35 cellular contexts compared by ENCODE assay signal in the genomic region with DNA sequence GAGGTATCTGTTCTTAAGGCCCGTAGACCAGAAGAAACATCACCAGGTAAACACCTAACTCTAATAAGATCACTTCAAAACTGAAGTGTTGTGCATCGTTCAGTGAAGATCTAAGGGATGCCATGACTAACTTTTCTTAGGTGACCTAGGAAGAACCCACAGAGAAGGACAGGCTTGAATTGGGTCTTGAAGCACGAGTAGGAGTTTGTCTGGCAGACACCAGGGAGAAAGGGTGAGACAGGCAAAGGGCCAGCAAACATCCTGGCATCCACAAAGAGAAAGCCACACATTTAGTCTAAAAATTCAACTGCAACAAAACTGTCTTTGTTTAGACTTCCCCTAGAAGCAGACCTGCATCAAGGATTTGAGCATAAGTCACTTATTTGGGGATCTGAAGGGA.
"Had no signal": no experiment of that assay in that cellular context is flagged by ENCODE, and none has a peak within 500 bp of the region (broad histone marks: within the 10 kb centered on the region; RNA-seq: fewer than 3 reads in every experiment).

No MANE protein-coding gene starts in this region.

- DNase-seq: activated B cell treated with CpG ODN at 0.5 μM for 24 hours; activated CD4-positive, alpha-beta memory T cell treated with anti-CD3 and anti-CD28 coated beads for 36 hours; activated CD4-positive, alpha-beta T cell treated with anti-CD3 and anti-CD28 coated beads for 4 hours; activated CD4-positive, alpha-beta T cell treated with anti-CD3 and anti-CD28 coated beads, Interleukin-2, amount 10 ng/mL, durations not matched to agents 24 days and 14 days; activated CD4-positive, alpha-beta T cell treated with anti-CD3 and anti-CD28 coated beads, Interleukin-2, amount 50 U/mL, for 1 hour; activated CD4-positive, alpha-beta T cell treated with anti-CD3 and anti-CD28 coated beads, Interleukin-2, amount 50 U/mL, for 4 hours; activated CD4-positive, CD25-positive, alpha-beta regulatory T cell treated with anti-CD3 and anti-CD28 coated beads, Interleukin-2, amount 50 U/mL, for 72 hours; activated CD8-positive, alpha-beta memory T cell treated with anti-CD3 and anti-CD28 coated beads for 24 hours; activated CD8-positive, alpha-beta memory T cell treated with anti-CD3 and anti-CD28 coated beads, Interleukin-2, amount 10 ng/mL, durations not matched to agents 7 days and 5 days; activated CD8-positive, alpha-beta memory T cell treated with anti-CD3 and anti-CD28 coated beads, Interleukin-2, amount 50 U/mL, for 48 hours; activated CD8-positive, alpha-beta T cell treated with anti-CD3 and anti-CD28 coated beads, Interleukin-2, amount 10 ng/mL, durations not matched to agents 7 days and 5 days; activated effector memory CD4-positive, alpha-beta T cell treated with anti-CD3 and anti-CD28 coated beads, Interleukin-2, amount 50 U/mL, for 16 hours; activated gamma-delta T cell treated with Interleukin-2 at 50 U/mL for 16 hours; activated naive CD4-positive, alpha-beta T cell; activated naive CD4-positive, alpha-beta T cell treated with anti-CD3 and anti-CD28 coated beads for 36 hours; activated naive CD4-positive, alpha-beta T cell treated with anti-CD3 and anti-CD28 coated beads, Interleukin-2, amount 50 U/mL, for 16 hours; activated naive CD8-positive, alpha-beta T cell treated with anti-CD3 and anti-CD28 coated beads for 36 hours; activated T-cell treated with anti-CD3 and anti-CD28 coated beads, Interleukin-2, amount 50 U/mL, for 24 hours; activated T-cell treated with anti-CD3 and anti-CD28 coated beads, Interleukin-2, amount 50 U/mL, for 48 hours; adrenal gland; amniotic stem cell; aorta; central memory CD4-positive, alpha-beta T cell; T-helper 1 cell; T-helper 2 cell; T-helper 9 cell had no signal

- H3K36me3 Mint-ChIP-seq: activated CD8-positive, alpha-beta memory T cell treated with anti-CD3 and anti-CD28 coated beads, Interleukin-2, amount 10 ng/mL, durations not matched to agents 7 days and 5 days; activated naive CD8-positive, alpha-beta T cell treated with anti-CD3 and anti-CD28 coated beads for 36 hours; brain had no signal

- H3K4me1 Mint-ChIP-seq: activated B cell treated with CpG ODN at 0.5 μM for 24 hours; activated CD4-positive, alpha-beta T cell treated with anti-CD3 and anti-CD28 coated beads, Interleukin-2, amount 10 ng/mL, durations not matched to agents 24 days and 14 days; activated CD8-positive, alpha-beta memory T cell treated with anti-CD3 and anti-CD28 coated beads, Interleukin-2, amount 10 ng/mL, durations not matched to agents 7 days and 5 days had no signal

- ATAC-seq: activated CD8-positive, alpha-beta memory T cell treated with anti-CD3 and anti-CD28 coated beads, Interleukin-2, amount 10 ng/mL, durations not matched to agents 7 days and 5 days; activated CD8-positive, alpha-beta T cell treated with anti-CD3 and anti-CD28 coated beads, Interleukin-2, amount 10 ng/mL, durations not matched to agents 7 days and 5 days; activated naive CD4-positive, alpha-beta T cell treated with anti-CD3 and anti-CD28 coated beads, Interleukin-2, amount 50 U/mL, for 72 hours; activated T-helper 17 cell treated with anti-CD3 and anti-CD28 coated beads, Interleukin-2, amount 50 U/mL, for 72 hours had no signal

- H3K9me3 Mint-ChIP-seq: activated T-helper 17 cell treated with anti-CD3 and anti-CD28 coated beads, Interleukin-2, amount 50 U/mL, for 72 hours had no signal

- H3K4me3 Mint-ChIP-seq: activated B cell treated with CpG ODN at 0.5 μM for 24 hours; activated CD4-positive, alpha-beta memory T cell treated with anti-CD3 and anti-CD28 coated beads for 36 hours; activated CD4-positive, alpha-beta T cell treated with anti-CD3 and anti-CD28 coated beads, Interleukin-2, amount 10 ng/mL, durations not matched to agents 24 days and 14 days; activated CD8-positive, alpha-beta memory T cell treated with anti-CD3 and anti-CD28 coated beads, Interleukin-2, amount 10 ng/mL, durations not matched to agents 7 days and 5 days; activated CD8-positive, alpha-beta T cell treated with anti-CD3 and anti-CD28 coated beads, Interleukin-2, amount 10 ng/mL, durations not matched to agents 7 days and 5 days; activated naive CD4-positive, alpha-beta T cell treated with anti-CD3 and anti-CD28 coated beads for 36 hours; activated naive CD8-positive, alpha-beta T cell treated with anti-CD3 and anti-CD28 coated beads for 36 hours; activated T-cell treated with anti-CD3 and anti-CD28 coated beads, Interleukin-2, amount 50 U/mL, for 24 hours; activated T-helper 1 cell treated with anti-CD3 and anti-CD28 coated beads, Interleukin-12 subunit alpha, Interleukin-12 subunit beta, Interleukin-2, Interleukin-4 antibody, amounts not matched to agents 30 ng/mL and 10 ng/mL and 1 ng/mL, durations not matched to agents 14 hours and 24 hours and 36 hours; activated T-helper 17 cell treated with anti-CD3 and anti-CD28 coated beads, Interleukin-2, amount 50 U/mL, for 72 hours; brain; T-helper 1 cell treated with Interleukin-12 subunit alpha and Interleukin-12 subunit beta and Interleukin-4 antibody, amounts not matched to agents 30 μg/mL and 1 μg/mL, for 36 hours; T-helper 2 cell treated with Interferon-gamma antibody and Interleukin-4, amounts not matched to agents 5 μg/mL and 100 μg/mL, for 36 hours had no signal

- H3K9me3 ChIP-seq: adrenal gland had no signal

- H3K4me3 ChIP-seq: adrenal gland had no signal

- H3K27ac ChIP-seq: adrenal gland, VCaP had no signal

- H3K27me3 Mint-ChIP-seq: activated naive CD8-positive, alpha-beta T cell treated with anti-CD3 and anti-CD28 coated beads for 36 hours; activated T-helper 17 cell treated with anti-CD3 and anti-CD28 coated beads, Interleukin-2, amount 50 U/mL, for 72 hours had no signal

- H3K27me3 ChIP-seq: adrenal gland had no signal

- FAIRE-seq: astrocyte, TTC549 had no signal

- H3K36me3 ChIP-seq: adrenal gland had no signal

- H3K27ac Mint-ChIP-seq: activated B cell treated with CpG ODN at 0.5 μM for 24 hours; activated CD4-positive, alpha-beta memory T cell treated with anti-CD3 and anti-CD28 coated beads for 36 hours; activated CD4-positive, alpha-beta T cell treated with anti-CD3 and anti-CD28 coated beads, Interleukin-2, amount 10 ng/mL, durations not matched to agents 24 days and 14 days; activated CD8-positive, alpha-beta memory T cell treated with anti-CD3 and anti-CD28 coated beads, Interleukin-2, amount 10 ng/mL, durations not matched to agents 7 days and 5 days; activated naive CD4-positive, alpha-beta T cell treated with anti-CD3 and anti-CD28 coated beads for 36 hours; activated naive CD8-positive, alpha-beta T cell treated with anti-CD3 and anti-CD28 coated beads for 36 hours; activated T-cell treated with anti-CD3 and anti-CD28 coated beads, Interleukin-2, amount 50 U/mL, for 24 hours; activated T-helper 1 cell treated with anti-CD3 and anti-CD28 coated beads, Interleukin-12 subunit alpha, Interleukin-12 subunit beta, Interleukin-2, Interleukin-4 antibody, amounts not matched to agents 30 ng/mL and 10 ng/mL and 1 ng/mL, durations not matched to agents 14 hours and 24 hours and 36 hours; activated T-helper 17 cell treated with anti-CD3 and anti-CD28 coated beads, Interleukin-2, amount 50 U/mL, for 72 hours; brain; T-helper 1 cell treated with Interleukin-12 subunit alpha and Interleukin-12 subunit beta and Interleukin-4 antibody, amounts not matched to agents 30 μg/mL and 1 μg/mL, for 36 hours; T-helper 2 cell treated with Interferon-gamma antibody and Interleukin-4, amounts not matched to agents 5 μg/mL and 100 μg/mL, for 36 hours had no signal

- H3K4me1 ChIP-seq: adrenal gland had no signal
